ENCODE assay signal across 25 cellular contexts in genomic region chr20:62705626-62706025, GRCh38. TPM values are rescaled to one million over a fixed set of nuclear protein-coding genes. Genes with fewer than 3 reads are reported as not detected.
A peak's percentile ranks its signal among the peaks of the same experiment; 100 is the strongest.
DNase-seq lines count a peak whose midpoint lies in the region; ATAC-seq, FAIRE-seq and TF ChIP-seq lines count a peak whose summit lies in the region.
"Had no signal": no experiment of that assay in that cellular context is flagged by ENCODE, and none has a peak within 500 bp of the region (broad histone marks: within the 10 kb centered on the region; RNA-seq: fewer than 3 reads in every experiment).

No MANE protein-coding gene starts in this region.

- no peaks in the 10 kb centered on the region for H3K36me3 Mint-ChIP-seq in activated CD4-positive, alpha-beta T cell treated with anti-CD3 and anti-CD28 coated beads, Interleukin-2, amount 10 ng/mL, durations not matched to agents 7 days and 5 days (ENCODE audit: low read depth)
- H3K36me3 Mint-ChIP-seq: T-cell had no signal

- peaks cover 17% of the 10 kb centered on the region for H3K4me1 Mint-ChIP-seq in activated CD4-positive, alpha-beta T cell treated with anti-CD3 and anti-CD28 coated beads, Interleukin-2, amount 10 ng/mL, durations not matched to agents 7 days and 5 days

- peaks cover 3% of the 10 kb centered on the region; the same call in 1 of the 2 replicates for H3K36me3 ChIP-seq in Panc1 (ENCODE audit: control insufficient read depth, insufficient read depth, low read length)
- H3K36me3 ChIP-seq in keratinocyte (ENCODE audit: control insufficient read depth in 2 of 2, extremely low read depth in 1 of 2, insufficient read depth in 2 of 2, low read length in 2 of 2) = no peaks in the 10 kb centered on the region

- CTCF ChIA-PET in Panc1 (lab: Charles Lee) = interaction anchor here (0.9 kb wide), 2 partner anchors 86 to 102 kb away, joined by 3 read pairs; no protein-coding TSS in a partner anchor
- CTCF ChIA-PET in activated CD4-positive, alpha-beta T cell treated with anti-CD3 and anti-CD28 coated beads, Interleukin-2, amount 10 ng/mL, durations not matched to agents 7 days and 5 days (lab: Charles Lee) = no interaction called here

- POLR2A ChIA-PET in Panc1 (lab: Charles Lee) = no interaction called here
- POLR2A ChIA-PET in activated CD4-positive, alpha-beta T cell treated with anti-CD3 and anti-CD28 coated beads, Interleukin-2, amount 10 ng/mL, durations not matched to agents 7 days and 5 days (lab: Charles Lee) = no interaction called here

- no peak overlapping the region for H3K27ac Mint-ChIP-seq in activated CD4-positive, alpha-beta T cell treated with anti-CD3 and anti-CD28 coated beads, Interleukin-2, amount 10 ng/mL, durations not matched to agents 7 days and 5 days

- no peak for FAIRE-seq in keratinocyte (lab: Jason Lieb, UNC)
- FAIRE-seq in urothelium cell line (lab: Jason Lieb, UNC) = peak; percentile 35
- FAIRE-seq: GM19239, K562 had no signal

- BruUV-seq in Panc1 (replicated peaks; lab: Mats Ljungman, UMichigan) = no TSS peak

- H3K4me3 ChIP-seq in Panc1 (ENCODE audit: low read depth in 2 of 2, low read length in 2 of 2) (no peak overlapping the region), keratinocyte (ENCODE audit: control insufficient read depth in 2 of 3, extremely low read depth in 1 of 3, insufficient read depth in 2 of 3, low read depth in 1 of 3, low read length in 3 of 3) (no peak overlapping the region)
- H3K4me3 ChIP-seq: K562 had no signal

- H3K27ac ChIP-seq in Panc1 (ENCODE audit: low read length) = peak overlapping the region; percentile 91
- H3K27ac ChIP-seq in keratinocyte (ENCODE audit: control insufficient read depth, insufficient read depth, low read length) = no peak overlapping the region
- H3K27ac ChIP-seq: C4-2B had no signal

- dilution Hi-C loops in keratinocyte (cut with MboI; ENCODE audit: extremely low pct_ligation_motif_present, low sequenced_read_pairs) = no loop called here

- ATAC-seq in Right ventricle myocardium inferior (no peak), Panc1 (no peak)
- ATAC-seq: K562, T-cell had no signal

- DNase-seq in Right ventricle myocardium inferior (ENCODE audit: missing footprints) (peak; percentile 65), cardiac septum (ENCODE audit: low spot score) (no peak), Panc1 (ENCODE audit: low read depth, low spot score) (no peak), keratinocyte (ENCODE audit: low read depth, low spot score) (no peak), urothelium cell line (ENCODE audit: low spot score) (no peak), NCI-H748 (lab: John Stamatoyannopoulos, UW; ENCODE audit: unreplicated experiment) (no peak), NCI-H1105 (lab: John Stamatoyannopoulos, UW) (no peak)
- DNase-seq in activated CD4-positive, alpha-beta T cell treated with anti-CD3 and anti-CD28 coated beads, Interleukin-2, amount 10 ng/mL, durations not matched to agents 7 days and 5 days = no peak
- DNase-seq: 8988T, DMS53, GDM1, GOT3, MM.1S, NCI-H1092, NCI-H1436 treated with DMSO at 0.1 percent for 48 hours, NCI-H2029, NCI-H2227 treated with DMSO at 0.1 percent for 48 hours, NCI-H510A treated with DMSO at 0.1 percent for 48 hours, NCI-H82, SHP77 treated with DMSO at 0.1 percent for 48 hours, SK-N-SH, T-cell had no signal

- no peaks in the 10 kb centered on the region for H4K20me1 ChIP-seq in keratinocyte (ENCODE audit: control insufficient read depth, extremely low read depth, insufficient read depth, low read length)

- H3K9me3 ChIP-seq in Panc1 (ENCODE audit: control insufficient read depth, insufficient read depth, low read depth, low read length) (no peaks in the 10 kb centered on the region), keratinocyte (ENCODE audit: control insufficient read depth, low read depth, low read length) (no peaks in the 10 kb centered on the region)
- H3K9me3 ChIP-seq: SK-N-SH had no signal

- H3K4me2 ChIP-seq in keratinocyte (ENCODE audit: control insufficient read depth, extremely low read depth, insufficient read depth, low read depth, low read length) = peak overlapping the region; percentile 55

- intact Hi-C loops in Right ventricle myocardium inferior (cut with DNase I) = no loop called here
- intact Hi-C loops in cardiac septum (cut with DNase I) = no loop called here
- intact Hi-C loops in Panc1 (cut with micrococcal nuclease; ENCODE audit: unreplicated experiment) = no loop called here

- no peak overlapping the region for H3K4me3 Mint-ChIP-seq in activated CD4-positive, alpha-beta T cell treated with anti-CD3 and anti-CD28 coated beads, Interleukin-2, amount 10 ng/mL, durations not matched to agents 7 days and 5 days
- H3K4me3 Mint-ChIP-seq: T-cell had no signal

- H3K27me3 ChIP-seq in Panc1 (ENCODE audit: control insufficient read depth, insufficient read depth, low read length) (no peaks in the 10 kb centered on the region), keratinocyte (ENCODE audit: control insufficient read depth, extremely low read depth, insufficient read depth, low read length) (peaks cover 34% of the 10 kb centered on the region)

- in situ Hi-C loops in Panc1 (cut with HindIII; ENCODE audit: low pct_unique_long_range_greater_than_20kb, low sequenced_read_pairs) = no loop called here

- no peak overlapping the region for H2AFZ ChIP-seq in keratinocyte (ENCODE audit: control insufficient read depth, low read length)

- no peaks in the 10 kb centered on the region for H3K9me1 ChIP-seq in keratinocyte (ENCODE audit: control insufficient read depth, extremely low read depth, insufficient read depth, low read length)

- H3K79me2 ChIP-seq in keratinocyte (ENCODE audit: control insufficient read depth, insufficient read depth, low read length) = peaks cover 3% of the 10 kb centered on the region

- H3K27me3 Mint-ChIP-seq in activated CD4-positive, alpha-beta T cell treated with anti-CD3 and anti-CD28 coated beads, Interleukin-2, amount 10 ng/mL, durations not matched to agents 7 days and 5 days = peaks cover 26% of the 10 kb centered on the region

- TF ChIP-seq CTCF in Panc1 (IDR thresholded peaks at IDR 0.05) = no peak
- TF ChIP-seq CTCF in keratinocyte (optimal IDR thresholded peaks at IDR 0.05 in 1 of 3, IDR thresholded peaks at IDR 0.05 in 1 of 3, conservative IDR thresholded peaks at IDR 0.05 in 1 of 3; ENCODE audit: extremely low read depth in 1 of 3, insufficient read depth in 2 of 3, low read length in 3 of 3) = no peak

- no peaks in the 10 kb centered on the region for H3K9me3 Mint-ChIP-seq in activated CD4-positive, alpha-beta T cell treated with anti-CD3 and anti-CD28 coated beads, Interleukin-2, amount 10 ng/mL, durations not matched to agents 7 days and 5 days
- H3K9me3 Mint-ChIP-seq: T-cell had no signal

- no peak overlapping the region for H3K9ac ChIP-seq in keratinocyte (ENCODE audit: control insufficient read depth, extremely low read depth, insufficient read depth, low read length)
- H3K9ac ChIP-seq: SK-N-SH had no signal

- H3K4me1 ChIP-seq in Panc1 (ENCODE audit: control insufficient read depth, insufficient read depth, low read length) (peaks cover 70% of the 10 kb centered on the region), keratinocyte (ENCODE audit: control insufficient read depth, extremely low read depth, insufficient read depth, low read length) (peaks cover 50% of the 10 kb centered on the region)

RNA-seq across cellular contexts. Expression of gene NTSR1, which starts 3.0 kb away (rescaled TPM):
- total RNA-seq in Right ventricle myocardium inferior (not detected), cardiac septum (0.08 TPM), Panc1 (2021; ENCODE audit: unreplicated experiment) (44.1 TPM)
- polyA plus RNA-seq in Panc1 (2012; ENCODE audit: insufficient read length) = 73.6 TPM
- 0.24 to 1.4 TPM (median 0.55 TPM) in 3 replicates for polyA plus RNA-seq in keratinocyte
- polyA plus RNA-seq in keratinocyte (2011; ENCODE audit: low read depth) = 0.27 TPM
- 0.17 and 0.56 TPM in 2 replicates for polyA plus RNA-seq in keratinocyte (2011; cell fraction: cytosol; rRNA removed)
- 0.90 and 1.4 TPM in 2 replicates for polyA plus RNA-seq in keratinocyte (2011; cell fraction: nucleus; rRNA removed)
- 0.72 and 2.1 TPM in 2 replicates for polyA plus RNA-seq in keratinocyte (2012; ENCODE audit: low replicate concordance)
- 0.40 to 2.7 TPM (median 0.83 TPM) in 3 replicates for polyA minus RNA-seq in keratinocyte
- not detected for polyA minus RNA-seq in keratinocyte (2011; cell fraction: cytosol; rRNA and poly(A)+ RNA removed)
- polyA minus RNA-seq in keratinocyte (2011; cell fraction: nucleus; rRNA and poly(A)+ RNA removed) = 1.1 and 1.3 TPM in 2 replicates
- total RNA-seq in activated CD4-positive, alpha-beta T cell treated with anti-CD3 and anti-CD28 coated beads, Interleukin-2, amount 10 ng/mL, durations not matched to agents 7 days and 5 days = 1 to 10 TPM in 1 of 2 experiments, under 1 TPM in 1; 0.94 to 1.5 TPM

Comparison
In these comparisons a context has a peak if more than half of its experiments do, and no peak if none do; other contexts are left out.
1. RNA of gene NTSR1, which starts 3.0 kb away (total RNA-seq): 44.1 TPM in Panc1 (single experiment); 0.94 to 1.5 TPM in activated CD4-positive, alpha-beta T cell treated with anti-CD3 and anti-CD28 coated beads, Interleukin-2, amount 10 ng/mL, durations not matched to agents 7 days and 5 days, 0.08 TPM in cardiac septum (single experiment) and not detected in Right ventricle myocardium inferior (single experiment); every median in the first group is over 10 times any median in the second.